1 cellular context compared by ENCODE assay signal in the genomic region with DNA sequence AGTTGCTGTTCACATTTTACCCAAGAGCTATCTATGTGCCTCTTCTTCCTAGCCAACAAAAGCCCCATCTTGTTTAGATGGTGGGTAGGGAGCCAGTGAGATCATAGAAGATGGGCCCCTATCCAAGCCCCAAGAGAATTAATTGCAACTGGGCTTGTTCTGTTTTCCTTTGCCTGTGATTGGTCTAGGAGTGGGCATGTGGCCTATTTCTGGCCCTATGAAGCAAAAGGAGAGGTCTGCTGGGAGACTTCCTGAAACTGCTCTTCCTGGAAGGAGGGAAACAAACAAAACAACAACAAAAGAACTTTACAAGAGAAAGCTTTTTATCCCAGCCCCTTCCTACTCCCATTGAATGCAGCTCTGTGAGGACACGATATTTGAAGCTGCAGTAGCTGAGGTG.
A peak's percentile ranks its signal among the peaks of the same experiment; 100 is the strongest.
TF ChIP-seq lines count a peak whose summit lies in the region.

No MANE protein-coding gene starts in this region.

TF ChIP-seq in WTC11, 78 proteins besides CTCF, POLR2A, EP300 and RAD21:
- TF ChIP-seq, protein P1, sequence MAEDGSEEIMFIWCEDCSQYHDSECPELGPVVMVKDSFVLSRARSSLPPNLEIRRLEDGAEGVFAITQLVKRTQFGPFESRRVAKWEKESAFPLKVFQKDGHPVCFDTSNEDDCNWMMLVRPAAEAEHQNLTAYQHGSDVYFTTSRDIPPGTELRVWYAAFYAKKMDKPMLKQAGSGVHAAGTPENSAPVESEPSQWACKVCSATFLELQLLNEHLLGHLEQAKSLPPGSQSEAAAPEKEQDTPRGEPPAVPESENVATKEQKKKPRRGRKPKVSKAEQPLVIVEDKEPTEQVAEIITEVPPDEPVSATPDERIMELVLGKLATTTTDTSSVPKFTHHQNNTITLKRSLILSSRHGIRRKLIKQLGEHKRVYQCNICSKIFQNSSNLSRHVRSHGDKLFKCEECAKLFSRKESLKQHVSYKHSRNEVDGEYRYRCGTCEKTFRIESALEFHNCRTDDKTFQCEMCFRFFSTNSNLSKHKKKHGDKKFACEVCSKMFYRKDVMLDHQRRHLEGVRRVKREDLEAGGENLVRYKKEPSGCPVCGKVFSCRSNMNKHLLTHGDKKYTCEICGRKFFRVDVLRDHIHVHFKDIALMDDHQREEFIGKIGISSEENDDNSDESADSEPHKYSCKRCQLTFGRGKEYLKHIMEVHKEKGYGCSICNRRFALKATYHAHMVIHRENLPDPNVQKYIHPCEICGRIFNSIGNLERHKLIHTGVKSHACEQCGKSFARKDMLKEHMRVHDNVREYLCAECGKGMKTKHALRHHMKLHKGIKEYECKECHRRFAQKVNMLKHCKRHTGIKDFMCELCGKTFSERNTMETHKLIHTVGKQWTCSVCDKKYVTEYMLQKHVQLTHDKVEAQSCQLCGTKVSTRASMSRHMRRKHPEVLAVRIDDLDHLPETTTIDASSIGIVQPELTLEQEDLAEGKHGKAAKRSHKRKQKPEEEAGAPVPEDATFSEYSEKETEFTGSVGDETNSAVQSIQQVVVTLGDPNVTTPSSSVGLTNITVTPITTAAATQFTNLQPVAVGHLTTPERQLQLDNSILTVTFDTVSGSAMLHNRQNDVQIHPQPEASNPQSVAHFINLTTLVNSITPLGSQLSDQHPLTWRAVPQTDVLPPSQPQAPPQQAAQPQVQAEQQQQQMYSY (CRISPR knock-in tag; IDR thresholded peaks at IDR 0.05), result no peak
- TF ChIP-seq RELA (CRISPR knock-in tag; IDR thresholded peaks at IDR 0.05; ENCODE audit: borderline replicate concordance) (no peak), ZNF263 (CRISPR knock-in tag; IDR thresholded peaks at IDR 0.05; ENCODE audit: low read depth) (no peak), ZNF138 (CRISPR knock-in tag; conservative IDR thresholded peaks at IDR 0.05) (no peak), NFYB (CRISPR knock-in tag; conservative IDR thresholded peaks at IDR 0.05; ENCODE audit: low read depth) (peak; percentile 43), KAT7 (CRISPR knock-in tag; IDR thresholded peaks at IDR 0.05; ENCODE audit: borderline replicate concordance) (no peak), HMGA2 (CRISPR knock-in tag; IDR thresholded peaks at IDR 0.05) (no peak), ETV6 (CRISPR knock-in tag; IDR thresholded peaks at IDR 0.05) (no peak)
- TF ChIP-seq, protein P2, sequence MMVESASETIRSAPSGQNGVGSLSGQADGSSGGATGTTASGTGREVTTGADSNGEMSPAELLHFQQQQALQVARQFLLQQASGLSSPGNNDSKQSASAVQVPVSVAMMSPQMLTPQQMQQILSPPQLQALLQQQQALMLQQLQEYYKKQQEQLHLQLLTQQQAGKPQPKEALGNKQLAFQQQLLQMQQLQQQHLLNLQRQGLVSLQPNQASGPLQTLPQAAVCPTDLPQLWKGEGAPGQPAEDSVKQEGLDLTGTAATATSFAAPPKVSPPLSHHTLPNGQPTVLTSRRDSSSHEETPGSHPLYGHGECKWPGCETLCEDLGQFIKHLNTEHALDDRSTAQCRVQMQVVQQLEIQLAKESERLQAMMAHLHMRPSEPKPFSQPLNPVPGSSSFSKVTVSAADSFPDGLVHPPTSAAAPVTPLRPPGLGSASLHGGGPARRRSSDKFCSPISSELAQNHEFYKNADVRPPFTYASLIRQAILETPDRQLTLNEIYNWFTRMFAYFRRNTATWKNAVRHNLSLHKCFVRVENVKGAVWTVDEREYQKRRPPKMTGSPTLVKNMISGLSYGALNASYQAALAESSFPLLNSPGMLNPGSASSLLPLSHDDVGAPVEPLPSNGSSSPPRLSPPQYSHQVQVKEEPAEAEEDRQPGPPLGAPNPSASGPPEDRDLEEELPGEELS (CRISPR knock-in tag; IDR thresholded peaks at IDR 0.05), result no peak
- TF ChIP-seq, protein P3, sequence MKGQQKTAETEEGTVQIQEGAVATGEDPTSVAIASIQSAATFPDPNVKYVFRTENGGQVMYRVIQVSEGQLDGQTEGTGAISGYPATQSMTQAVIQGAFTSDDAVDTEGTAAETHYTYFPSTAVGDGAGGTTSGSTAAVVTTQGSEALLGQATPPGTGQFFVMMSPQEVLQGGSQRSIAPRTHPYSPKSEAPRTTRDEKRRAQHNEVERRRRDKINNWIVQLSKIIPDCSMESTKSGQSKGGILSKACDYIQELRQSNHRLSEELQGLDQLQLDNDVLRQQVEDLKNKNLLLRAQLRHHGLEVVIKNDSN (CRISPR knock-in tag; IDR thresholded peaks at IDR 0.05), result peak; percentile 60
- TF ChIP-seq, protein P4, sequence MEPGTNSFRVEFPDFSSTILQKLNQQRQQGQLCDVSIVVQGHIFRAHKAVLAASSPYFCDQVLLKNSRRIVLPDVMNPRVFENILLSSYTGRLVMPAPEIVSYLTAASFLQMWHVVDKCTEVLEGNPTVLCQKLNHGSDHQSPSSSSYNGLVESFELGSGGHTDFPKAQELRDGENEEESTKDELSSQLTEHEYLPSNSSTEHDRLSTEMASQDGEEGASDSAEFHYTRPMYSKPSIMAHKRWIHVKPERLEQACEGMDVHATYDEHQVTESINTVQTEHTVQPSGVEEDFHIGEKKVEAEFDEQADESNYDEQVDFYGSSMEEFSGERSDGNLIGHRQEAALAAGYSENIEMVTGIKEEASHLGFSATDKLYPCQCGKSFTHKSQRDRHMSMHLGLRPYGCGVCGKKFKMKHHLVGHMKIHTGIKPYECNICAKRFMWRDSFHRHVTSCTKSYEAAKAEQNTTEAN (CRISPR knock-in tag; IDR thresholded peaks at IDR 0.05), result no peak
- TF ChIP-seq, protein P5, sequence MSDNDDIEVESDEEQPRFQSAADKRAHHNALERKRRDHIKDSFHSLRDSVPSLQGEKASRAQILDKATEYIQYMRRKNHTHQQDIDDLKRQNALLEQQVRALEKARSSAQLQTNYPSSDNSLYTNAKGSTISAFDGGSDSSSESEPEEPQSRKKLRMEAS (CRISPR knock-in tag; IDR thresholded peaks at IDR 0.05), result no peak
- TF ChIP-seq, protein P6, sequence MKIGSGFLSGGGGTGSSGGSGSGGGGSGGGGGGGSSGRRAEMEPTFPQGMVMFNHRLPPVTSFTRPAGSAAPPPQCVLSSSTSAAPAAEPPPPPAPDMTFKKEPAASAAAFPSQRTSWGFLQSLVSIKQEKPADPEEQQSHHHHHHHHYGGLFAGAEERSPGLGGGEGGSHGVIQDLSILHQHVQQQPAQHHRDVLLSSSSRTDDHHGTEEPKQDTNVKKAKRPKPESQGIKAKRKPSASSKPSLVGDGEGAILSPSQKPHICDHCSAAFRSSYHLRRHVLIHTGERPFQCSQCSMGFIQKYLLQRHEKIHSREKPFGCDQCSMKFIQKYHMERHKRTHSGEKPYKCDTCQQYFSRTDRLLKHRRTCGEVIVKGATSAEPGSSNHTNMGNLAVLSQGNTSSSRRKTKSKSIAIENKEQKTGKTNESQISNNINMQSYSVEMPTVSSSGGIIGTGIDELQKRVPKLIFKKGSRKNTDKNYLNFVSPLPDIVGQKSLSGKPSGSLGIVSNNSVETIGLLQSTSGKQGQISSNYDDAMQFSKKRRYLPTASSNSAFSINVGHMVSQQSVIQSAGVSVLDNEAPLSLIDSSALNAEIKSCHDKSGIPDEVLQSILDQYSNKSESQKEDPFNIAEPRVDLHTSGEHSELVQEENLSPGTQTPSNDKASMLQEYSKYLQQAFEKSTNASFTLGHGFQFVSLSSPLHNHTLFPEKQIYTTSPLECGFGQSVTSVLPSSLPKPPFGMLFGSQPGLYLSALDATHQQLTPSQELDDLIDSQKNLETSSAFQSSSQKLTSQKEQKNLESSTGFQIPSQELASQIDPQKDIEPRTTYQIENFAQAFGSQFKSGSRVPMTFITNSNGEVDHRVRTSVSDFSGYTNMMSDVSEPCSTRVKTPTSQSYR (CRISPR knock-in tag; IDR thresholded peaks at IDR 0.05), result no peak
- TF ChIP-seq, protein P7, sequence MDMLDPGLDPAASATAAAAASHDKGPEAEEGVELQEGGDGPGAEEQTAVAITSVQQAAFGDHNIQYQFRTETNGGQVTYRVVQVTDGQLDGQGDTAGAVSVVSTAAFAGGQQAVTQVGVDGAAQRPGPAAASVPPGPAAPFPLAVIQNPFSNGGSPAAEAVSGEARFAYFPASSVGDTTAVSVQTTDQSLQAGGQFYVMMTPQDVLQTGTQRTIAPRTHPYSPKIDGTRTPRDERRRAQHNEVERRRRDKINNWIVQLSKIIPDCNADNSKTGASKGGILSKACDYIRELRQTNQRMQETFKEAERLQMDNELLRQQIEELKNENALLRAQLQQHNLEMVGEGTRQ (CRISPR knock-in tag; IDR thresholded peaks at IDR 0.05), result peak; percentile 83
